8 cellular contexts compared by ENCODE assay signal in the genomic region with DNA sequence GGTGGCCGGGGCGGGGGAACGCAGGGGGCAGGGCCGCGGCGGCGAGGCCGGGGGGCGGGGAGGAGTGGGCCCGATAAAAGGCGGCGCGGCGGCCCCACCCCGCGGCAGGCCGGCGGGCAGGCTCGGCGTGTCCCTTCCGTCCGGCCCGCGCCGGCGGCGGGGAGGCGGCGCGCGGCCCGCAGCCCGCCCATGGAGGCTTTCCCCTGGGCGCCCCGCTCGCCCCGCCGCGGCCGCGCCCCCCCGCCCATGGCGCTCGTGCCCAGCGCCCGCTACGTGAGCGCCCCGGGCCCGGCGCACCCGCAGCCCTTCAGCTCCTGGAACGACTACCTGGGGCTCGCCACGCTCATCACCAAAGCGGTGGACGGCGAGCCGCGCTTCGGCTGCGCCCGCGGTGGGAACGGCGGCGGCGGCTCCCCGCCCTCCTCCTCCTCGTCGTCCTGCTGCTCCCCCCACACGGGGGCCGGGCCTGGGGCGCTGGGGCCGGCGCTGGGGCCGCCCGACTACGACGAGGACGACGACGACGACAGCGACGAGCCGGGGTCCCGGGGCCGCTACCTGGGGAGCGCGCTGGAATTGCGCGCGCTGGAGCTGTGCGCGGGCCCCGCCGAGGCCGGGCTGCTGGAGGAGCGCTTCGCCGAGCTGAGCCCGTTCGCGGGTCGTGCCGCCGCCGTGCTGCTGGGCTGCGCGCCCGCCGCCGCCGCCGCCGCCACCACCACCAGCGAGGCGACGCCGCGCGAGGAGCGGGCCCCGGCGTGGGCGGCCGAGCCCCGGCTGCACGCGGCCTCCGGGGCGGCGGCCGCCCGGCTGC.
A peak's percentile ranks its signal among the peaks of the same experiment; 100 is the strongest.
DNase-seq lines count a peak whose midpoint lies in the region; ATAC-seq and TF ChIP-seq lines count a peak whose summit lies in the region.

Gene NANOS1, plus strand, starts transcription at position 102 of the 808 bp plus-strand sequence. Its CDS starts 88 bp downstream, at position 190.

- H3K4me3 ChIP-seq in HFF-Myc (replicated peaks; ENCODE audit: low read depth, low read length): peak within 1 kb of the TSS; percentile 36

- ATAC-seq in GM18867 (IDR thresholded peaks at IDR 0.05; ENCODE audit: unreplicated experiment): peak; percentile 18

- H3K27ac ChIP-seq in angular gyrus (ENCODE audit: low read depth, low read length): peak within 1 kb of the TSS; percentile 52

- no peak for TF ChIP-seq CTCF in HFF-Myc (IDR thresholded peaks at IDR 0.05; ENCODE audit: low read depth, low read length, missing control alignments)

- no peak for DNase-seq in HFF-Myc (ENCODE audit: extremely low read depth, low read depth)
- peak; percentile 21 for DNase-seq in NCI-H446 treated with DMSO at 0.1 percent for 48 hours (lab: John Stamatoyannopoulos, UW)
- peak; percentile 34 for DNase-seq in iPS-NIHi7 (ENCODE audit: extremely low spot score)
- peak; percentile 20 for DNase-seq in stimulated activated CD4-positive, alpha-beta T cell treated with anti-CD3 and anti-CD28 coated beads, Interleukin-2, amount 100 ng/mL, for 4 hours (ENCODE audit: low read depth)
- DNase-seq in NAMALWA (ENCODE audit: low spot score): no peak
- DNase-seq in GF-D8 (lab: John Stamatoyannopoulos, UW): no peak

Comparison
In these comparisons a context has a peak if more than half of its experiments do, and no peak if none do; other contexts are left out.
1. DNase-seq: peak in NCI-H446 treated with DMSO at 0.1 percent for 48 hours (single experiment), iPS-NIHi7 (single experiment) and stimulated activated CD4-positive, alpha-beta T cell treated with anti-CD3 and anti-CD28 coated beads, Interleukin-2, amount 100 ng/mL, for 4 hours (single experiment); none in HFF-Myc (single experiment), NAMALWA (single experiment) and GF-D8 (single experiment).